ENCODE assay signal across 11 cellular contexts in the genomic region with DNA sequence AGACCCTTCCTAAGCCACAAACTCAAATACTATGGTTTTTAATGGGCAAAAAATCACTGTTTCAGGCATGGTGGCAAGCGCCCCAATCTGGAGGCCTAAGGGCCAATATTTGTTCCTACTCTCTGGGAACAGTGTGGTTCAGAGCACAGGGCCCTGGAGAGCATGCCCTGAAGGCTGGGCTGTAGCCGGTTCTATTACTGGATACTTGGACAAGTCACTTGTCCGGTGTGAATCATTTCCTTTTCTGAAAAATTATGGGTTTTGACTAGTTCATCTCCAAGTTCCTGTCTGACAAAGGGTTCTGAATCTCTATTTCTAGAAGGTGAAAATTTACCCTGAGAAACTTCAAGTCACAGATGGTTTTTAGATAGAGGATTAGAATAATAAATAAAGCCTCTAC.
DNase-seq lines count a peak whose midpoint lies in the region; ATAC-seq and TF ChIP-seq lines count a peak whose summit lies in the region.
"Had no signal": no experiment of that assay in that cellular context is flagged by ENCODE, and none has a peak within 500 bp of the region (broad histone marks: within the 10 kb centered on the region; RNA-seq: fewer than 3 reads in every experiment).

No MANE protein-coding gene starts in this region.

- in situ Hi-C loops in mammary epithelial cell (cut with MboI; ENCODE audit: low sequenced_read_pairs in 2 of 2): no loop called here

- no peak for TF ChIP-seq POLR2A in stomach (IDR thresholded peaks at IDR 0.05)

- peak overlapping the region; percentile 17 for H3K27ac ChIP-seq in mammary epithelial cell (ENCODE audit: insufficient read depth, low read depth, low read length)
- H3K27ac ChIP-seq in right atrium auricular region: peak overlapping the region; percentile 40 to 41
- no peak overlapping the region for H3K27ac ChIP-seq in hepatocyte
- H3K27ac ChIP-seq in stomach: no peak overlapping the region
- H3K27ac ChIP-seq: KMS-11 had no signal

- TF ChIP-seq EP300 in stomach (IDR thresholded peaks at IDR 0.05): no peak

- no peaks in the 10 kb centered on the region for H3K9me2 ChIP-seq in hepatocyte (replicated peaks; ENCODE audit: insufficient read depth)

- BruUV-seq in mammary epithelial cell (replicated peaks; lab: Mats Ljungman, UMichigan): no TSS peak

- TF ChIP-seq CTCF in mammary epithelial cell (conservative IDR thresholded peaks at IDR 0.05 in 1 of 2, IDR thresholded peaks at IDR 0.05 in 1 of 2; ENCODE audit: extremely low read depth in 1 of 2, insufficient read depth in 1 of 2, low read depth in 1 of 2, low read length in 2 of 2) (no peak), right atrium auricular region (IDR thresholded peaks at IDR 0.05) (no peak), hepatocyte (IDR thresholded peaks at IDR 0.05; ENCODE audit: poor library complexity) (no peak), stomach (IDR thresholded peaks at IDR 0.05) (no peak)

- intact Hi-C loops in mammary epithelial cell (cut with micrococcal nuclease) (no loop called here), stomach (cut with DNase I; ENCODE audit: low total_unique reads) (no loop called here)

- WGBS in mammary epithelial cell (ENCODE audit: low coverage, missing lambda C conversion rate): 29% methylated on average over 3 of the region's 3 CpGs
- WGBS in hepatocyte (ENCODE audit: low lambda C conversion rate, missing lambda C conversion rate): 92% methylated on average over 3 of the region's 3 CpGs
- WGBS in stomach, 5 donors: 81 to 95% (median 91%) methylated on average over 3 of the region's 3 CpGs

- H3K4me3 ChIP-seq in mammary epithelial cell (replicated peaks in 1 of 3; ENCODE audit: insufficient read depth in 1 of 3, low read depth in 2 of 3, low read length in 3 of 3) (peak overlapping the region in 1 of 3 experiments; percentile 9), right atrium auricular region (no peak overlapping the region), hepatocyte (no peak overlapping the region), stomach (no peak overlapping the region)

- H3K9ac ChIP-seq in mammary epithelial cell (ENCODE audit: insufficient read depth, low read length): no peak overlapping the region
- H3K9ac ChIP-seq: KMS-11 had no signal

- ATAC-seq in HG03565 (IDR thresholded peaks at IDR 0.05; ENCODE audit: unreplicated experiment) (no peak), GM18502 (IDR thresholded peaks at IDR 0.05; ENCODE audit: poor library complexity, unreplicated experiment) (no peak)

- H3K9me3 ChIP-seq in mammary epithelial cell (replicated peaks; ENCODE audit: insufficient read depth, low read length) (no peaks in the 10 kb centered on the region), right atrium auricular region (no peaks in the 10 kb centered on the region), hepatocyte (ENCODE audit: low read depth) (no peaks in the 10 kb centered on the region), stomach (no peaks in the 10 kb centered on the region)

- CTCF ChIA-PET in mammary epithelial cell (lab: Charles Lee; ENCODE audit: low non-redundant PET): no interaction called here

- H2AFZ ChIP-seq in mammary epithelial cell (ENCODE audit: low read depth, low read length) (no peak overlapping the region), hepatocyte (no peak overlapping the region)

- H3K27me3 ChIP-seq in mammary epithelial cell (ENCODE audit: insufficient read depth, low read length) (no peaks in the 10 kb centered on the region), right atrium auricular region (no peaks in the 10 kb centered on the region), hepatocyte (no peaks in the 10 kb centered on the region), stomach (no peaks in the 10 kb centered on the region)

- DNase-seq in AG08395 (ENCODE audit: low spot score): peak; percentile 79
- DNase-seq in LHCN-M2 (ENCODE audit: low read depth): peak; percentile 72
- peak; percentile 75 for DNase-seq in mammary epithelial cell
- no peak for DNase-seq in right atrium auricular region (ENCODE audit: low spot score)
- no peak for DNase-seq in hepatocyte (ENCODE audit: low spot score)
- no peak for DNase-seq in stomach
- DNase-seq: activated CD4-positive, alpha-beta memory T cell treated with anti-CD3 and anti-CD28 coated beads, Interleukin-2, amount 10 ng/mL, durations not matched to agents 7 days and 5 days; activated naive CD4-positive, alpha-beta T cell had no signal

- H4K20me1 ChIP-seq in mammary epithelial cell (ENCODE audit: insufficient read depth, low read length): no peaks in the 10 kb centered on the region
- H4K20me1 ChIP-seq in hepatocyte (ENCODE audit: insufficient read depth, poor library complexity, severe bottlenecking): no peaks in the 10 kb centered on the region

- H3K36me3 ChIP-seq in mammary epithelial cell (ENCODE audit: insufficient read depth, low read length) (peaks cover 4% of the 10 kb centered on the region), right atrium auricular region (peaks cover 18% of the 10 kb centered on the region), hepatocyte (replicated peaks; ENCODE audit: insufficient read depth, low read depth) (no peaks in the 10 kb centered on the region), stomach (peaks cover 8 to 70% (median 63%) of the 10 kb centered on the region in 4 donors)

- H3K79me2 ChIP-seq in mammary epithelial cell (ENCODE audit: insufficient read depth, low read length) (no peaks in the 10 kb centered on the region), hepatocyte (no peaks in the 10 kb centered on the region)

- H3K4me2 ChIP-seq in mammary epithelial cell (ENCODE audit: insufficient read depth, low read depth, low read length): peak overlapping the region; percentile 47
- no peak overlapping the region for H3K4me2 ChIP-seq in hepatocyte
- H3K4me2 ChIP-seq: KMS-11 had no signal

- dilution Hi-C loops in mammary epithelial cell (cut with HindIII; ENCODE audit: low sequenced_read_pairs): no loop called here

- H3K4me1 ChIP-seq in mammary epithelial cell (ENCODE audit: insufficient read depth, low read length) (peaks cover 39% of the 10 kb centered on the region), right atrium auricular region (peaks cover 0 to 66% of the 10 kb centered on the region in 2 donors), hepatocyte (ENCODE audit: insufficient read depth) (no peaks in the 10 kb centered on the region), stomach (no peaks in the 10 kb centered on the region)

Comparison
In these comparisons a context has a peak if more than half of its experiments do, and no peak if none do; other contexts are left out.
1. DNase-seq: peak in AG08395 (single experiment), LHCN-M2 (single experiment) and mammary epithelial cell (single experiment); none in right atrium auricular region (single experiment), hepatocyte (single experiment) and stomach (single experiment).
2. H3K27ac ChIP-seq: peak in mammary epithelial cell (single experiment) and right atrium auricular region (2 of 2); none in hepatocyte (single experiment) and stomach (0 of 5).